ENCODE assay signal across 18 cellular contexts in genomic region chr12:14214495-14214894, GRCh38.
"Had no signal": no experiment of that assay in that cellular context is flagged by ENCODE, and none has a peak within 500 bp of the region (broad histone marks: within the 10 kb centered on the region; RNA-seq: fewer than 3 reads in every experiment).

No MANE protein-coding gene starts in this region.

- H3K27ac ChIP-seq: body of pancreas, esophagus squamous epithelium, foreskin keratinocyte, tibial artery had no signal

- H3K9me3 Mint-ChIP-seq: activated T-cell treated with anti-CD3 and anti-CD28 coated beads, Interleukin-2, amount 50 U/mL, for 24 hours; central memory CD8-positive, alpha-beta T cell had no signal

- H3K36me3 ChIP-seq: esophagus squamous epithelium, tibial artery had no signal

- ATAC-seq: activated CD4-positive, alpha-beta T cell treated with anti-CD3 and anti-CD28 coated beads for 36 hours; activated naive CD4-positive, alpha-beta T cell treated with anti-CD3 and anti-CD28 coated beads, Interleukin-2, amount 50 U/mL, for 72 hours; body of pancreas; foreskin keratinocyte; left colon; stimulated activated naive B cell treated with anti-CD40 and anti-IgM and Interleukin-4, amounts not matched to agents 10 μg/mL and 1 μg/mL and 100 μg/mL, for 72 hours had no signal

- H3K36me3 Mint-ChIP-seq: stimulated activated naive B cell treated with anti-CD40 and anti-IgM and Interleukin-4, amounts not matched to agents 10 μg/mL and 1 μg/mL and 100 μg/mL, for 72 hours had no signal

- H3K9me3 ChIP-seq: body of pancreas, esophagus squamous epithelium, tibial artery had no signal

- H3K27me3 ChIP-seq: body of pancreas, esophagus squamous epithelium, foreskin keratinocyte, tibial artery had no signal

- H3K27ac Mint-ChIP-seq: activated CD4-positive, alpha-beta memory T cell treated with anti-CD3 and anti-CD28 coated beads, Interleukin-2, amount 10 ng/mL, durations not matched to agents 7 days and 5 days; activated CD4-positive, alpha-beta T cell treated with anti-CD3 and anti-CD28 coated beads for 36 hours; activated naive CD4-positive, alpha-beta T cell treated with anti-CD3 and anti-CD28 coated beads, Interleukin-2, amount 50 U/mL, for 72 hours; activated T-cell treated with anti-CD3 and anti-CD28 coated beads, Interleukin-2, amount 50 U/mL, for 24 hours; stimulated activated naive B cell treated with anti-CD40 and anti-IgM and Interleukin-4, amounts not matched to agents 10 μg/mL and 1 μg/mL and 100 μg/mL, for 72 hours had no signal

- H3K4me3 Mint-ChIP-seq: activated CD4-positive, alpha-beta memory T cell treated with anti-CD3 and anti-CD28 coated beads, Interleukin-2, amount 10 ng/mL, durations not matched to agents 7 days and 5 days; activated CD4-positive, alpha-beta T cell treated with anti-CD3 and anti-CD28 coated beads for 36 hours; activated T-cell treated with anti-CD3 and anti-CD28 coated beads, Interleukin-2, amount 50 U/mL, for 24 hours; central memory CD8-positive, alpha-beta T cell; stimulated activated naive B cell treated with anti-CD40 and anti-IgM and Interleukin-4, amounts not matched to agents 10 μg/mL and 1 μg/mL and 100 μg/mL, for 72 hours had no signal

- H3K27me3 Mint-ChIP-seq: activated CD4-positive, alpha-beta memory T cell treated with anti-CD3 and anti-CD28 coated beads, Interleukin-2, amount 10 ng/mL, durations not matched to agents 7 days and 5 days; activated CD4-positive, alpha-beta T cell treated with anti-CD3 and anti-CD28 coated beads for 36 hours; activated T-cell treated with anti-CD3 and anti-CD28 coated beads, Interleukin-2, amount 50 U/mL, for 24 hours; central memory CD8-positive, alpha-beta T cell; stimulated activated naive B cell treated with anti-CD40 and anti-IgM and Interleukin-4, amounts not matched to agents 10 μg/mL and 1 μg/mL and 100 μg/mL, for 72 hours had no signal

- DNase-seq: activated CD4-positive, alpha-beta memory T cell treated with anti-CD3 and anti-CD28 coated beads, Interleukin-2, amount 10 ng/mL, durations not matched to agents 7 days and 5 days; activated CD4-positive, alpha-beta T cell treated with anti-CD3 and anti-CD28 coated beads for 36 hours; activated effector memory CD4-positive, alpha-beta T cell treated with Interleukin-2 at 50 U/mL for 16 hours; activated T-cell treated with anti-CD3 and anti-CD28 coated beads, Interleukin-2, amount 50 U/mL, for 24 hours; amniotic stem cell; cortex of kidney; effector CD4-positive, alpha-beta T cell; esophagus squamous epithelium; foreskin keratinocyte; left colon; mammary epithelial cell; stimulated activated naive B cell treated with anti-CD40 and anti-IgM and Interleukin-4, amounts not matched to agents 10 μg/mL and 1 μg/mL and 100 μg/mL, for 72 hours; T-helper 2 cell; tibial artery had no signal

- H3K4me3 ChIP-seq: body of pancreas, esophagus squamous epithelium, tibial artery had no signal

- FAIRE-seq: endothelial cell of umbilical vein had no signal
